In genomic region chr14:97218713-97219355, GRCh38 we compare ENCODE assay signal across 8 cellular contexts.
DNase-seq lines count a peak whose midpoint lies in the region; ATAC-seq and TF ChIP-seq lines count a peak whose summit lies in the region.

No MANE protein-coding gene starts in this region.

- 0 to 1% (median 1%) methylated on average over 23 to 49 of the region's 49 CpGs for WGBS in heart left ventricle, 4 donors

- H3K27me3 Mint-ChIP-seq in naive B cell, result peaks cover 41 to 62% (median 42%) of the 10 kb centered on the region in 3 donors

- H3K36me3 ChIP-seq in heart left ventricle (no peaks in the 10 kb centered on the region), right atrium auricular region (no peaks in the 10 kb centered on the region), brain microvascular endothelial cell (replicated peaks) (no peaks in the 10 kb centered on the region), upper lobe of right lung (no peaks in the 10 kb centered on the region), WERI-Rb-1 (no peaks in the 10 kb centered on the region)

- TF ChIP-seq POLR2A in heart left ventricle (IDR thresholded peaks at IDR 0.05), result no peak

- peaks cover 0 to 10% of the 10 kb centered on the region in 2 donors for H3K36me3 Mint-ChIP-seq in naive B cell

- intact Hi-C loops in heart left ventricle (cut with DNase I), result no loop called here
- intact Hi-C loops in upper lobe of right lung (cut with DNase I), result no loop called here

- H3K9me3 Mint-ChIP-seq in naive B cell, result peaks cover 0 to 10% (median 1%) of the 10 kb centered on the region in 7 donors

- peak overlapping the region; percentile 44 to 79 (median 67) for H3K4me3 Mint-ChIP-seq in naive B cell

- ATAC-seq in heart left ventricle (no peak), naive B cell (ENCODE audit: low read depth in 2 of 2) (peak in 1 of 2 donors; percentile 13), upper lobe of right lung (peak; percentile 26), HG03571 (IDR thresholded peaks at IDR 0.05; ENCODE audit: unreplicated experiment) (no peak), HG03097 (IDR thresholded peaks at IDR 0.05; ENCODE audit: low FRiP score, unreplicated experiment) (no peak)

- H3K27me3 ChIP-seq in heart left ventricle (peaks cover 11 to 58% (median 27%) of the 10 kb centered on the region in 9 donors), right atrium auricular region (peaks cover 0 to 7% of the 10 kb centered on the region in 2 donors), brain microvascular endothelial cell (replicated peaks) (peaks cover 5% of the 10 kb centered on the region), upper lobe of right lung (peaks cover 42% of the 10 kb centered on the region), WERI-Rb-1 (ENCODE audit: insufficient read depth, low read depth, severe bottlenecking) (peaks cover 74% of the 10 kb centered on the region)

- peak overlapping the region in 1 of 6 donors; percentile 64 for H3K27ac Mint-ChIP-seq in naive B cell

- peak overlapping the region in 11 of 12 donors; percentile 2 to 50 (median 38) for H3K4me3 ChIP-seq in heart left ventricle
- H3K4me3 ChIP-seq in right atrium auricular region, result peak overlapping the region in 1 of 2 donors; percentile 36
- H3K4me3 ChIP-seq in brain microvascular endothelial cell (ENCODE audit: low read depth, low read length), result peak overlapping the region; percentile 24
- H3K4me3 ChIP-seq in upper lobe of right lung, result peak overlapping the region; percentile 33
- no peak overlapping the region for H3K4me3 ChIP-seq in WERI-Rb-1 (ENCODE audit: low read depth, low read length)

- no peaks in the 10 kb centered on the region for H3K9me3 ChIP-seq in heart left ventricle
- H3K9me3 ChIP-seq in right atrium auricular region, result no peaks in the 10 kb centered on the region
- no peaks in the 10 kb centered on the region for H3K9me3 ChIP-seq in upper lobe of right lung
- no peaks in the 10 kb centered on the region for H3K9me3 ChIP-seq in WERI-Rb-1 (ENCODE audit: severe bottlenecking)

- TF ChIP-seq CTCF in heart left ventricle (IDR thresholded peaks at IDR 0.05) (no peak), right atrium auricular region (IDR thresholded peaks at IDR 0.05) (no peak), brain microvascular endothelial cell (IDR thresholded peaks at IDR 0.05; ENCODE audit: low read depth, low read length, missing control alignments) (no peak), upper lobe of right lung (IDR thresholded peaks at IDR 0.05) (no peak), WERI-Rb-1 (IDR thresholded peaks at IDR 0.05; ENCODE audit: low read depth, low read length) (no peak)

- in situ Hi-C loops in brain microvascular endothelial cell (cut with HindIII; ENCODE audit: low pct_ligation_motif_present, low sequenced_read_pairs), result no loop called here

- DNase-seq in heart left ventricle (no peak), right atrium auricular region (ENCODE audit: low spot score) (no peak), brain microvascular endothelial cell (no peak), naive B cell (no peak), upper lobe of right lung (no peak), WERI-Rb-1 (no peak)

- H3K4me1 ChIP-seq in heart left ventricle (peaks cover 0 to 15% (median 5%) of the 10 kb centered on the region in 12 donors), right atrium auricular region (peaks cover 0 to 15% of the 10 kb centered on the region in 2 donors), upper lobe of right lung (peaks cover 3% of the 10 kb centered on the region)

- no peak overlapping the region for H3K27ac ChIP-seq in heart left ventricle
- H3K27ac ChIP-seq in right atrium auricular region, result no peak overlapping the region
- H3K27ac ChIP-seq in brain microvascular endothelial cell, result no peak overlapping the region
- H3K27ac ChIP-seq in upper lobe of right lung, result no peak overlapping the region
- no peak overlapping the region for H3K27ac ChIP-seq in WERI-Rb-1

- H3K4me1 Mint-ChIP-seq in naive B cell, result peaks cover 8 to 14% (median 13%) of the 10 kb centered on the region in 3 donors
